In the genomic region with DNA sequence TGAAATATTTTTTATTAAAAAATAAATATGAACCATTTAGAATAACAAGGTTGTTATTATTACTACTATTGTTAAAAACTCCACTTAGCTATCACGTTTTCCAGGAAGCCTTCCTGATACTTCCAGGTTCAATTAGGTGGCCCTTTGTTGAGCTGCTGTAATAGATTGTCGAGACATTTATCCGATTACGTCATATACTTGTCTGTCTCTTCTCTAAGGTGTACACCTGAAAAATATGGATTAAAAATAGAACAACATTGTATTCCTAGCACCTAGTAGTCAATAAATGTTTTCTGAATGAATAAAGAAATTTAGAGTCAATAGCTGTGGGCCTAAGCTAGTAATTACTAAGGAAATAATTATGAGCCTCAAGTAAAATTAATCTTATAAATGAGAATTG, we compare ENCODE assay signal across 29 cellular contexts.
"Had no signal": no experiment of that assay in that cellular context is flagged by ENCODE, and none has a peak within 500 bp of the region (broad histone marks: within the 10 kb centered on the region; RNA-seq: fewer than 3 reads in every experiment).

No MANE protein-coding gene starts in this region.

- H3K4me3 ChIP-seq: colonic mucosa, coronary artery, dorsolateral prefrontal cortex, esophagus muscularis mucosa, esophagus squamous epithelium, gastrocnemius medialis, gastroesophageal sphincter, heart left ventricle, heart right ventricle had no signal

- H3K9me3 Mint-ChIP-seq: dendritic cell treated with granulocyte-macrophage colony-stimulating factor and Interleukin-4, amounts not matched to agents 40 ng/mL and 50 ng/mL, for 4 days had no signal

- DNase-seq: colonic mucosa; cortex of kidney; dermis blood vessel endothelial cell; dorsolateral prefrontal cortex; effector CD4-positive, alpha-beta T cell; effector CD8-positive, alpha-beta T cell; effector memory CD4-positive, alpha-beta T cell; effector memory CD8-positive, alpha-beta T cell; endodermal cell; erythroblast; esophagus squamous epithelium; foreskin fibroblast; foreskin keratinocyte; foreskin melanocyte; gastrocnemius medialis; glutamatergic neuron; head of caudate nucleus; heart left ventricle; heart right ventricle had no signal

- ATAC-seq: effector memory CD8-positive, alpha-beta T cell; esophagus mucosa; foreskin keratinocyte; gastrocnemius medialis; gastroesophageal sphincter; heart left ventricle; heart right ventricle had no signal

- H3K9me3 ChIP-seq: colonic mucosa, esophagus muscularis mucosa, esophagus squamous epithelium, gastrocnemius medialis, gastroesophageal sphincter, heart left ventricle had no signal

- H3K36me3 ChIP-seq: colonic mucosa, esophagus muscularis mucosa, esophagus squamous epithelium, gastrocnemius medialis, gastroesophageal sphincter, heart left ventricle, heart right ventricle had no signal

- H3K27ac ChIP-seq: colonic mucosa, coronary artery, dorsolateral prefrontal cortex, epithelial cell of prostate, esophagus muscularis mucosa, esophagus squamous epithelium, foreskin keratinocyte, gastrocnemius medialis, gastroesophageal sphincter, heart left ventricle, heart right ventricle had no signal

- H3K4me1 ChIP-seq: colonic mucosa, foreskin keratinocyte, gastrocnemius medialis, heart left ventricle had no signal

- H3K27ac Mint-ChIP-seq: dendritic cell treated with granulocyte-macrophage colony-stimulating factor and Interleukin-4, amounts not matched to agents 40 ng/mL and 50 ng/mL, for 4 days; effector memory CD8-positive, alpha-beta T cell; endodermal cell had no signal

- H3K27me3 ChIP-seq: colonic mucosa, esophagus muscularis mucosa, esophagus squamous epithelium, foreskin keratinocyte, gastrocnemius medialis, gastroesophageal sphincter had no signal

- H3K4me3 Mint-ChIP-seq: dendritic cell treated with granulocyte-macrophage colony-stimulating factor and Interleukin-4, amounts not matched to agents 40 ng/mL and 50 ng/mL, for 4 days; effector memory CD8-positive, alpha-beta T cell; endodermal cell had no signal

- FAIRE-seq: colon, endometrium, endothelial cell of umbilical vein, frontal cortex had no signal

- H3K27me3 Mint-ChIP-seq: dendritic cell treated with granulocyte-macrophage colony-stimulating factor and Interleukin-4, amounts not matched to agents 40 ng/mL and 50 ng/mL, for 4 days; effector memory CD8-positive, alpha-beta T cell had no signal
